In the genomic region with DNA sequence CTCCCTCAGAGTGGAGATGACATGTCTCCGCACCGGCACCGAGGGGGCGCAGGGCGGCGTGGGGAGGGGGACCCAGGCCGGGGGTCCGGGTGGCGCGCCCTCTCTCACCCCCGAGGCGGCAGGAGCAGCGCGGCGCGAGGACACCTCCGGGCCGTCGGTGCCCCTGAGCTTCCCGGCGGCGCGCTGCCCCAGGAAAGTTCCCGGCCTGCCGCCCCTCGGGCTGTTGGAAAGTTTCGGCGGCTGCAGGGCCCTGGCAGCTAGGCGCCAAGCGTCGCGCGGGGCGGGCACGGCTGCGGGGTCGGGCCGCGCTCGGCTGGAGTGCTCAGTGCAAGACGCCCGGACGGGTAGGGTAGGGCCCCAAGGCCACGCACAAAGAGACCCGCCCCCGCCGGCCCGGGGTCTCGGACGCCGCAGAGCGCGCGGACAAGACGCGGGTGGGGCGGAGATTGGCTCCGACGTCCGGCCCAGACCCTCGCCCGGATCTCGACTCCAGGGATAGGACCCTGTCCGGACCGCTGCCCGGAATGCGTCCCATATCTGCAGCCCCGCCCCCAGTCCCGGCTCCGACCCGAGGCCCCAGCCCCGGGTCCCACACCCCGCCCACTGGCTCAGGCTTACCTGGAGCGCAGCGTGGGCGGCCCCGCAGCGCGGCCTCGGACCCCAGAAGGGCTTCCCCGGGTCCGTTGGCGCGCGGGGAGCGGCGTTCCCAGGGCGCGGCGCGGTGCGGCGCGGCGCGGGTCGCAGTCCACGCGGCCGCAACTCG, we compare ENCODE assay signal across 8 cellular contexts. TPM values are rescaled to one million over a fixed set of nuclear protein-coding genes. Genes with fewer than 3 reads are reported as not detected.
DNase-seq lines count a peak whose midpoint lies in the region; ATAC-seq and TF ChIP-seq lines count a peak whose summit lies in the region.

No MANE protein-coding gene starts in this region.

- H3K4me3 Mint-ChIP-seq in activated CD8-positive, alpha-beta memory T cell treated with anti-CD3 and anti-CD28 coated beads, Interleukin-2, amount 10 ng/mL, durations not matched to agents 7 days and 5 days = peak overlapping the region; percentile 72

- CTCF ChIA-PET in activated CD8-positive, alpha-beta memory T cell treated with anti-CD3 and anti-CD28 coated beads, Interleukin-2, amount 10 ng/mL, durations not matched to agents 7 days and 5 days (lab: Charles Lee) = interaction anchor here (0.8 to 6.0 kb wide), 5 partner anchors 25 to 115 kb away, joined by 3 to 97 read pairs (median 3); no protein-coding TSS in a partner anchor

- peak overlapping the region; percentile 89 for H3K4me3 ChIP-seq in BLaER1
- peak overlapping the region; percentile 92 for H3K4me3 ChIP-seq in left ventricle myocardium inferior
- H3K4me3 ChIP-seq in sigmoid colon = peak overlapping the region; percentile 60 to 71 (median 66)

- no peak overlapping the region for H3K27ac Mint-ChIP-seq in activated CD8-positive, alpha-beta memory T cell treated with anti-CD3 and anti-CD28 coated beads, Interleukin-2, amount 10 ng/mL, durations not matched to agents 7 days and 5 days

- TF ChIP-seq CTCF in left ventricle myocardium inferior (IDR thresholded peaks at IDR 0.05; ENCODE audit: borderline replicate concordance) = no peak
- TF ChIP-seq CTCF in sigmoid colon (IDR thresholded peaks at IDR 0.05) = no peak

- no peak for ATAC-seq in activated CD8-positive, alpha-beta memory T cell treated with anti-CD3 and anti-CD28 coated beads, Interleukin-2, amount 10 ng/mL, durations not matched to agents 7 days and 5 days
- no peak for ATAC-seq in GM21529 (IDR thresholded peaks at IDR 0.05; ENCODE audit: unreplicated experiment)
- ATAC-seq in HG03139 (IDR thresholded peaks at IDR 0.05; ENCODE audit: unreplicated experiment) = no peak

- 0 out of 2 replicates have a peak, but pooled peaks cover 12% of the 10 kb centered on the region for H4K20me1 ChIP-seq in BLaER1

- H3K4me1 Mint-ChIP-seq in activated CD8-positive, alpha-beta memory T cell treated with anti-CD3 and anti-CD28 coated beads, Interleukin-2, amount 10 ng/mL, durations not matched to agents 7 days and 5 days = peaks cover 21% of the 10 kb centered on the region

- H3K4me2 ChIP-seq in BLaER1 = peak overlapping the region; percentile 87

- peaks cover 37% of the 10 kb centered on the region for H3K27me3 Mint-ChIP-seq in activated CD8-positive, alpha-beta memory T cell treated with anti-CD3 and anti-CD28 coated beads, Interleukin-2, amount 10 ng/mL, durations not matched to agents 7 days and 5 days

- 1 to 2% methylated on average over 101 of the region's 101 CpGs for WGBS in sigmoid colon, 2 donors

- DNase-seq in HT1080 (ENCODE audit: low read depth) (peak; percentile 13), left ventricle myocardium inferior (no peak), sigmoid colon (peak; percentile 72), SIG-M5 (lab: John Stamatoyannopoulos, UW) (no peak)
- no peak for DNase-seq in activated CD8-positive, alpha-beta memory T cell treated with anti-CD3 and anti-CD28 coated beads, Interleukin-2, amount 10 ng/mL, durations not matched to agents 7 days and 5 days

- H3K36me3 Mint-ChIP-seq in activated CD8-positive, alpha-beta memory T cell treated with anti-CD3 and anti-CD28 coated beads, Interleukin-2, amount 10 ng/mL, durations not matched to agents 7 days and 5 days = no peaks in the 10 kb centered on the region

- peak overlapping the region; percentile 60; the same call in 1 of the 2 replicates for H3K27ac ChIP-seq in BLaER1
- peak overlapping the region; percentile 65 for H3K27ac ChIP-seq in left ventricle myocardium inferior (replicated peaks)
- peak overlapping the region in 3 of 4 donors; percentile 26 to 63 (median 35) for H3K27ac ChIP-seq in sigmoid colon

- peaks cover 38% of the 10 kb centered on the region for H3K27me3 ChIP-seq in BLaER1
- no peaks in the 10 kb centered on the region for H3K27me3 ChIP-seq in left ventricle myocardium inferior (ENCODE audit: low read depth)
- H3K27me3 ChIP-seq in sigmoid colon = no peaks in the 10 kb centered on the region

- no peak for TF ChIP-seq EP300 in sigmoid colon (IDR thresholded peaks at IDR 0.05)

- intact Hi-C loops in left ventricle myocardium inferior (cut with micrococcal nuclease) = no loop called here
- intact Hi-C loops in sigmoid colon (cut with DNase I) = no loop called here

- H3K36me3 ChIP-seq in BLaER1 (no peaks in the 10 kb centered on the region), left ventricle myocardium inferior (no peaks in the 10 kb centered on the region), sigmoid colon (no peaks in the 10 kb centered on the region)

- no peaks in the 10 kb centered on the region for H3K9me3 Mint-ChIP-seq in activated CD8-positive, alpha-beta memory T cell treated with anti-CD3 and anti-CD28 coated beads, Interleukin-2, amount 10 ng/mL, durations not matched to agents 7 days and 5 days (ENCODE audit: low read depth)

- peak overlapping the region; percentile 79 for H3K9ac ChIP-seq in BLaER1

- no peaks in the 10 kb centered on the region for H3K9me3 ChIP-seq in BLaER1
- H3K9me3 ChIP-seq in left ventricle myocardium inferior (replicated peaks) = no peaks in the 10 kb centered on the region
- no peaks in the 10 kb centered on the region for H3K9me3 ChIP-seq in sigmoid colon

- TF ChIP-seq POLR2A in sigmoid colon (IDR thresholded peaks at IDR 0.05) = no peak

- H3K4me1 ChIP-seq in BLaER1 = peaks cover 52% of the 10 kb centered on the region
- peaks cover 51% of the 10 kb centered on the region for H3K4me1 ChIP-seq in left ventricle myocardium inferior
- peaks cover 0 to 35% (median 27%) of the 10 kb centered on the region in 4 donors for H3K4me1 ChIP-seq in sigmoid colon

RNA-seq across cellular contexts. Expression of a gene that starts 0.5 kb away (rescaled TPM):
- total RNA-seq in HT1080 (2014; rRNA removed; shearing (Covaris generic)) = 3.7 and 8.4 TPM in 2 replicates
- polyA plus RNA-seq in HT1080 (2015; cell fraction: cytosol; rRNA removed) = 2.7 and 3.2 TPM in 2 replicates
- polyA plus RNA-seq in HT1080 (2015; cell fraction: nucleus; rRNA removed) = 17.3 and 19.9 TPM in 2 replicates
- under 1 TPM; 0.50 to 0.70 TPM for total RNA-seq in activated CD8-positive, alpha-beta memory T cell treated with anti-CD3 and anti-CD28 coated beads, Interleukin-2, amount 10 ng/mL, durations not matched to agents 7 days and 5 days
- total RNA-seq in left ventricle myocardium inferior (25.4 TPM), sigmoid colon (10 to 100 TPM; 14.6 to 33.8 (median 24.5) TPM)
- 10 to 100 TPM in 1 of 3 donors, 1 to 10 TPM in 2; 3.9 to 13.3 (median 6.0) TPM for polyA plus RNA-seq in sigmoid colon

RNA-seq across cellular contexts. Expression of a gene that starts 4.8 kb away (rescaled TPM):
- total RNA-seq in HT1080 (2014; rRNA removed; shearing (Covaris generic)) = 17.2 and 18.8 TPM in 2 replicates
- 13.9 and 17.9 TPM in 2 replicates for polyA plus RNA-seq in HT1080 (2015; cell fraction: cytosol; rRNA removed)
- 19.0 and 23.6 TPM in 2 replicates for polyA plus RNA-seq in HT1080 (2015; cell fraction: nucleus; rRNA removed)
- 10 to 100 TPM; 36.7 to 44.5 TPM for total RNA-seq in activated CD8-positive, alpha-beta memory T cell treated with anti-CD3 and anti-CD28 coated beads, Interleukin-2, amount 10 ng/mL, durations not matched to agents 7 days and 5 days
- 71.7 TPM for total RNA-seq in left ventricle myocardium inferior
- 10 to 100 TPM; 24.2 to 36.6 (median 31.9) TPM for total RNA-seq in sigmoid colon
- 10 to 100 TPM; 27.0 to 46.2 (median 27.8) TPM for polyA plus RNA-seq in sigmoid colon

Comparison
In these comparisons a context has a peak if more than half of its experiments do, and no peak if none do; other contexts are left out.
1. DNase-seq: peak in HT1080 (single experiment) and sigmoid colon (single experiment); none in activated CD8-positive, alpha-beta memory T cell treated with anti-CD3 and anti-CD28 coated beads, Interleukin-2, amount 10 ng/mL, durations not matched to agents 7 days and 5 days (single experiment), left ventricle myocardium inferior (single experiment) and SIG-M5 (single experiment).
2. Peak in every context shown above with its lines, with median percentiles within 50 percentile points of each other: H3K27ac ChIP-seq and H3K4me3 ChIP-seq.